1 cellular context compared by ENCODE assay signal in the genomic region with DNA sequence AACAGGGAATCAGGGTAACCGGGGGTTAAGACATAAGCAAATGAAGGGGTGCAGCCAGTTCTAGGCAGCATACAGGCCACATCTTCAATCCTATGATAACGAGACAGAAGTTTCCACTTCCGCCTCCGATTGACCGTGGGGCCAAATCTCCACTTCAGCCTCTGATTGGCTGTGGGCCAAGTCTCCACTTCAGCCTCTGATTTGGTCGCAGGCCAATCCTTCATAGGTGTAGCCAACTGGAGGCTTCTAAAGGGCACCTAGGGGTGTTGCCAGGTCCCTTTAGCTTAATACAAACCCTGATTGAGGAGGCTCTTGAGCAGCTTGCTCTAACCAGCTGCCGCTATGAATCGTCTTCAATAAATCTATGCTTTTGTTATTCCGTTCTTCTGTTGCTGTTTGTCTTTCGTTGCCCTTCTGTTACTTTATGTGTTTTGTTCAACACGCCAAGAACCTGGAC.
TF ChIP-seq lines count a peak whose summit lies in the region.

No MANE protein-coding gene starts in this region.

TF ChIP-seq in K562, 482 proteins besides CTCF, POLR2A, EP300 and RAD21 (continued from another document and continues in another):
- TF ChIP-seq ZNF407 (IDR thresholded peaks at IDR 0.05; ENCODE audit: low read depth) = no peak
- no peak for TF ChIP-seq IRF2 (CRISPR knock-in tag; IDR thresholded peaks at IDR 0.05)
- TF ChIP-seq C11orf30 (IDR thresholded peaks at IDR 0.05; ENCODE audit: low read depth) = no peak
- no peak for TF ChIP-seq COPS2 (conservative IDR thresholded peaks at IDR 0.05)
- TF ChIP-seq, protein P1, sequence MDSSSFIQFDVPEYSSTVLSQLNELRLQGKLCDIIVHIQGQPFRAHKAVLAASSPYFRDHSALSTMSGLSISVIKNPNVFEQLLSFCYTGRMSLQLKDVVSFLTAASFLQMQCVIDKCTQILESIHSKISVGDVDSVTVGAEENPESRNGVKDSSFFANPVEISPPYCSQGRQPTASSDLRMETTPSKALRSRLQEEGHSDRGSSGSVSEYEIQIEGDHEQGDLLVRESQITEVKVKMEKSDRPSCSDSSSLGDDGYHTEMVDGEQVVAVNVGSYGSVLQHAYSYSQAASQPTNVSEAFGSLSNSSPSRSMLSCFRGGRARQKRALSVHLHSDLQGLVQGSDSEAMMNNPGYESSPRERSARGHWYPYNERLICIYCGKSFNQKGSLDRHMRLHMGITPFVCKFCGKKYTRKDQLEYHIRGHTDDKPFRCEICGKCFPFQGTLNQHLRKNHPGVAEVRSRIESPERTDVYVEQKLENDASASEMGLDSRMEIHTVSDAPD (CRISPR knock-in tag; IDR thresholded peaks at IDR 0.05) = no peak
- TF ChIP-seq RFX5 (IDR thresholded peaks at IDR 0.05; ENCODE audit: low read depth, low read length) = no peak
- no peak for TF ChIP-seq E2F5 (CRISPR knock-in tag; IDR thresholded peaks at IDR 0.05)
- TF ChIP-seq THAP12 (CRISPR knock-in tag; IDR thresholded peaks at IDR 0.05) = no peak
- no peak for TF ChIP-seq TRIM25 (IDR thresholded peaks at IDR 0.05; ENCODE audit: borderline replicate concordance)
- TF ChIP-seq ZNF3 (CRISPR knock-in tag; IDR thresholded peaks at IDR 0.05) = no peak
- TF ChIP-seq NR2C1 (IDR thresholded peaks at IDR 0.05) = no peak
- peak; percentile 9; the same call in 1 of the 2 replicates for TF ChIP-seq NR2C1 (tag; IDR thresholded peaks at IDR 0.05)
- no peak for TF ChIP-seq BACH1 (tag; IDR thresholded peaks at IDR 0.05)
- no peak for TF ChIP-seq ZNF232 (CRISPR knock-in tag; IDR thresholded peaks at IDR 0.05)
- TF ChIP-seq NFIC (IDR thresholded peaks at IDR 0.05) = peak; percentile 98
- no peak for TF ChIP-seq FOXA3 (CRISPR knock-in tag; conservative IDR thresholded peaks at IDR 0.05 in 1 of 2, IDR thresholded peaks at IDR 0.05 in 1 of 2)
- TF ChIP-seq MBD2 (IDR thresholded peaks at IDR 0.05; ENCODE audit: borderline replicate concordance, low read depth) = peak; percentile 49; the same call in 1 of the 2 replicates
- no peak for TF ChIP-seq ZNF436 (CRISPR knock-in tag; IDR thresholded peaks at IDR 0.05)
- no peak for TF ChIP-seq ZNF766 (CRISPR knock-in tag; conservative IDR thresholded peaks at IDR 0.05)
- peak; percentile 80 to 83 for TF ChIP-seq KDM1A (IDR thresholded peaks at IDR 0.05)
- no peak for TF ChIP-seq MYC (IDR thresholded peaks at IDR 0.05; ENCODE audit: low read depth, low read length)
- no peak for TF ChIP-seq MYC (CRISPR knock-in tag; IDR thresholded peaks at IDR 0.05; ENCODE audit: borderline replicate concordance, low read depth)
- peak; percentile 80 for TF ChIP-seq FOS (IDR thresholded peaks at IDR 0.05; ENCODE audit: extremely low read depth, insufficient read length)
- TF ChIP-seq SP2 (IDR thresholded peaks at IDR 0.05; ENCODE audit: extremely low read depth, low read depth, low read length, poor library complexity, severe bottlenecking) = peak; percentile 54
- no peak for TF ChIP-seq SREBF2 (CRISPR knock-in tag; IDR thresholded peaks at IDR 0.05)
- no peak for TF ChIP-seq SMARCA4 (IDR thresholded peaks at IDR 0.05)
- TF ChIP-seq SNIP1 (IDR thresholded peaks at IDR 0.05; ENCODE audit: low read depth) = no peak
- TF ChIP-seq NR1H2 (CRISPR knock-in tag; IDR thresholded peaks at IDR 0.05) = no peak
- no peak for TF ChIP-seq KDM2B (CRISPR knock-in tag; IDR thresholded peaks at IDR 0.05)
- no peak for TF ChIP-seq HINFP (tag; conservative IDR thresholded peaks at IDR 0.05; ENCODE audit: low read depth)
- TF ChIP-seq ILF3 (IDR thresholded peaks at IDR 0.05; ENCODE audit: borderline replicate concordance) = no peak
- no peak for TF ChIP-seq TSC22D4 (tag; IDR thresholded peaks at IDR 0.05)
- TF ChIP-seq FOXK1 (CRISPR knock-in tag; IDR thresholded peaks at IDR 0.05; ENCODE audit: borderline replicate concordance) = no peak
- TF ChIP-seq, protein P2, sequence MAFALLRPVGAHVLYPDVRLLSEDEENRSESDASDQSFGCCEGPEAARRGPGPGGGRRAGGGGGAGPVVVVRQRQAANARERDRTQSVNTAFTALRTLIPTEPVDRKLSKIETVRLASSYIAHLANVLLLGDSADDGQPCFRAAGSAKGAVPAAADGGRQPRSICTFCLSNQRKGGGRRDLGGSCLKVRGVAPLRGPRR (CRISPR knock-in tag; IDR thresholded peaks at IDR 0.05) = no peak
- no peak for TF ChIP-seq POU5F1 (IDR thresholded peaks at IDR 0.05; ENCODE audit: borderline replicate concordance, low read depth, low read length, partially characterized antibody)
- no peak for TF ChIP-seq KDM5B (IDR thresholded peaks at IDR 0.05; ENCODE audit: insufficient replicate concordance, low read depth, low read length)
- no peak for TF ChIP-seq POLR2AphosphoS2 (IDR thresholded peaks at IDR 0.05; ENCODE audit: low read length)
- peak; percentile 5 to 79; a peak in 3 of 4 replicates for TF ChIP-seq RCOR1 (IDR thresholded peaks at IDR 0.05; ENCODE audit: borderline replicate concordance in 1 of 2, low read depth in 2 of 2, low read length in 2 of 2)
- TF ChIP-seq ELF1 (tag; IDR thresholded peaks at IDR 0.05) = peak; percentile 48; the same call in 1 of the 2 replicates
- TF ChIP-seq ZEB2 (IDR thresholded peaks at IDR 0.05) = no peak
- no peak for TF ChIP-seq ARID3A (IDR thresholded peaks at IDR 0.05; ENCODE audit: borderline replicate concordance, low read depth, low read length)
- no peak for TF ChIP-seq POLR2B (IDR thresholded peaks at IDR 0.05; ENCODE audit: low read depth, partially characterized antibody)
- TF ChIP-seq PHB (CRISPR knock-in tag; IDR thresholded peaks at IDR 0.05) = no peak
- no peak for TF ChIP-seq MAZ (CRISPR knock-in tag; conservative IDR thresholded peaks at IDR 0.05 in 1 of 2, IDR thresholded peaks at IDR 0.05 in 1 of 2)
- no peak for TF ChIP-seq TARDBP (IDR thresholded peaks at IDR 0.05)
